Comparison of ENCODE assay signal across 23 cellular contexts in the genomic region with DNA sequence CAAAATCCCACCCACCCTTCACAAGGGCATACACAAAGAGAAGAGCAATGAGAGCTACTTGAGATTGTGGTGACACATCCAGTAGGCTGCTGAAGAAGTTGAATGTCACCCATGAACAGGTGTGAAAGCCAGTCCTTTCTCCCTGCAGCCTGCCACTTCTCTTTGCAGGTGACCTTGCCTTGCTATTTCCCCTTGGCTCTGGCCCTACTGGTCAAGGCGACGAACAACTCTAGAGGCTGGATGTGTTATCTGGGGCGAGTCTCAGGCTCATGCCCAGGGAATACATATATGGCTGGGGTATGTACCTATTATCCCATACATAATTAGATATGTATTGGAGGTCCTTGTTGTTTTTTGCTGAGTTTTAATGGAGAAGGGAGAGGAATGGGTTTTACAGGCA.
"Had no signal": no experiment of that assay in that cellular context is flagged by ENCODE, and none has a peak within 500 bp of the region (broad histone marks: within the 10 kb centered on the region; RNA-seq: fewer than 3 reads in every experiment).

No MANE protein-coding gene starts in this region.

- ATAC-seq: Right ventricle myocardium inferior, T-cell had no signal

- H3K4me3 ChIP-seq: cardiac muscle cell, MG63, SK-N-MC had no signal

- DNase-seq: activated CD4-positive, alpha-beta memory T cell treated with anti-CD3 and anti-CD28 coated beads, Interleukin-2, amount 10 ng/mL, durations not matched to agents 7 days and 5 days; activated CD4-positive, alpha-beta T cell treated with anti-CD3 and anti-CD28 coated beads, Interleukin-2, amount 50 U/mL, for 1 hour; activated CD4-positive, CD25-positive, alpha-beta regulatory T cell; activated gamma-delta T cell treated with Interleukin-2 at 50 U/mL for 16 hours; activated naive CD4-positive, alpha-beta T cell treated with anti-CD3 and anti-CD28 coated beads, Interleukin-2, amount 10 ng/mL, durations not matched to agents 7 days and 5 days; activated naive CD8-positive, alpha-beta T cell treated with anti-CD3 and anti-CD28 coated beads for 36 hours; activated T-cell treated with anti-CD3 and anti-CD28 coated beads for 4 hours; activated T-cell treated with anti-CD3 and anti-CD28 coated beads, Interleukin-2, amount 50 U/mL, for 48 hours; brain microvascular endothelial cell; MG63; MV-4-11; NCI-H1092 treated with DMSO at 0.1 percent for 48 hours; NCI-H1417 treated with DMSO at 0.1 percent for 48 hours; NCI-H1694; NCI-H446; NCI-H526; RPMI8226; T-cell had no signal

- H3K27ac Mint-ChIP-seq: activated CD4-positive, alpha-beta memory T cell treated with anti-CD3 and anti-CD28 coated beads, Interleukin-2, amount 10 ng/mL, durations not matched to agents 7 days and 5 days; activated naive CD4-positive, alpha-beta T cell treated with anti-CD3 and anti-CD28 coated beads, Interleukin-2, amount 10 ng/mL, durations not matched to agents 7 days and 5 days; activated naive CD8-positive, alpha-beta T cell treated with anti-CD3 and anti-CD28 coated beads for 36 hours; activated T-helper 2 cell treated with anti-CD3 and anti-CD28 coated beads, Interferon-gamma antibody, Interleukin-2, Interleukin-4, amounts not matched to agents 10 μg/mL and 5 μg/mL and 100 μg/mL, durations not matched to agents 14 hours and 24 hours and 36 hours; T-cell had no signal

- H3K4me3 Mint-ChIP-seq: activated CD4-positive, alpha-beta memory T cell treated with anti-CD3 and anti-CD28 coated beads, Interleukin-2, amount 10 ng/mL, durations not matched to agents 7 days and 5 days; activated naive CD4-positive, alpha-beta T cell treated with anti-CD3 and anti-CD28 coated beads, Interleukin-2, amount 10 ng/mL, durations not matched to agents 7 days and 5 days; activated naive CD8-positive, alpha-beta T cell treated with anti-CD3 and anti-CD28 coated beads for 36 hours; T-cell had no signal

- H3K27me3 Mint-ChIP-seq: activated naive CD8-positive, alpha-beta T cell treated with anti-CD3 and anti-CD28 coated beads for 36 hours; T-cell had no signal

- H3K36me3 ChIP-seq: brain microvascular endothelial cell, cardiac muscle cell, MG63 had no signal

- H3K27ac ChIP-seq: brain microvascular endothelial cell, cardiac muscle cell, SK-N-MC, VCaP had no signal

- H3K36me3 Mint-ChIP-seq: T-cell had no signal

- H3K9me3 ChIP-seq: MG63 had no signal

- H3K27me3 ChIP-seq: cardiac muscle cell, MG63 had no signal

- H3K9me3 Mint-ChIP-seq: activated CD4-positive, alpha-beta memory T cell treated with anti-CD3 and anti-CD28 coated beads, Interleukin-2, amount 10 ng/mL, durations not matched to agents 7 days and 5 days; activated naive CD4-positive, alpha-beta T cell treated with anti-CD3 and anti-CD28 coated beads, Interleukin-2, amount 10 ng/mL, durations not matched to agents 7 days and 5 days; activated naive CD8-positive, alpha-beta T cell treated with anti-CD3 and anti-CD28 coated beads for 36 hours; activated T-helper 2 cell treated with anti-CD3 and anti-CD28 coated beads, Interferon-gamma antibody, Interleukin-2, Interleukin-4, amounts not matched to agents 10 μg/mL and 5 μg/mL and 100 μg/mL, durations not matched to agents 14 hours and 24 hours and 36 hours had no signal
